9 cellular contexts compared by ENCODE assay signal in genomic region chr14:61321385-61322010, GRCh38. TPM values are rescaled to one million over a fixed set of nuclear protein-coding genes. Genes with fewer than 3 reads are reported as not detected.
DNase-seq lines count a peak whose midpoint lies in the region; ATAC-seq, FAIRE-seq and TF ChIP-seq lines count a peak whose summit lies in the region.
"Had no signal": no experiment of that assay in that cellular context is flagged by ENCODE, and none has a peak within 500 bp of the region (broad histone marks: within the 10 kb centered on the region; RNA-seq: fewer than 3 reads in every experiment).

Gene PRKCH, plus strand, starts transcription at chr14:61321579. Its CDS starts 523 bp downstream, at chr14:61322102.

- H3K4me3 ChIP-seq in SJSA1 (peak within 1 kb of the TSS; percentile 59), pancreas (peak within 1 kb of the TSS; percentile 33 to 91 (median 65)), thyroid gland (replicated peaks in 1 of 3) (peak within 1 kb of the TSS; percentile 65 to 73 (median 70))

- WGBS in pancreas, 2 donors: 0% methylated on average over 31 to 66 of the region's 66 CpGs
- 0 to 1% methylated on average over 26 to 29 of the region's 66 CpGs for WGBS in thyroid gland, 2 donors

- H3K27ac ChIP-seq in SJSA1: peak within 1 kb of the TSS; percentile 40
- H3K27ac ChIP-seq in pancreas: peak within 1 kb of the TSS; percentile 38 to 70 (median 60)
- peak within 1 kb of the TSS; percentile 84 to 87 (median 84) for H3K27ac ChIP-seq in thyroid gland

- ATAC-seq in pancreas: peak; percentile 83 to 87 (median 84)

- H3K9me3 ChIP-seq in SJSA1 (replicated peaks) (no peaks in the 10 kb centered on the region; the same call in 1 of the 2 replicates), pancreas (no peaks in the 10 kb centered on the region), thyroid gland (no peaks in the 10 kb centered on the region)

- peak; percentile 13 to 86 for TF ChIP-seq POLR2A in thyroid gland (IDR thresholded peaks at IDR 0.05)

- no peak for TF ChIP-seq CTCF in pancreas (IDR thresholded peaks at IDR 0.05)
- no peak for TF ChIP-seq CTCF in thyroid gland (IDR thresholded peaks at IDR 0.05)

- H3K4me1 ChIP-seq in SJSA1 (replicated peaks) (peaks cover 24% of the 10 kb centered on the region), pancreas (no peaks in the 10 kb centered on the region), thyroid gland (peaks cover 11 to 33% of the 10 kb centered on the region in 2 donors)

- peaks cover 14% of the 10 kb centered on the region; the same call in 1 of the 2 replicates for H3K27me3 ChIP-seq in SJSA1 (replicated peaks)
- no peaks in the 10 kb centered on the region for H3K27me3 ChIP-seq in pancreas
- no peaks in the 10 kb centered on the region for H3K27me3 ChIP-seq in thyroid gland

- DNase-seq in NK-92 treated with Interleukin-12 subunit alpha and Interleukin-12 subunit beta, amount 100 ng/mL, for 24 hours (lab: John Stamatoyannopoulos, UW): peak; percentile 80
- DNase-seq in NK-92 (lab: John Stamatoyannopoulos, UW; ENCODE audit: unreplicated experiment): no peak
- peak; percentile 43 for DNase-seq in HT1080 (ENCODE audit: low read depth)
- peak; percentile 38 to 72 for DNase-seq in SJSA1 (ENCODE audit: low read depth in 1 of 2, low spot score in 2 of 2)
- peak; percentile 86 for DNase-seq in activated naive CD4-positive, alpha-beta T cell treated with Interleukin-2 at 50 U/mL for 16 hours
- no peak for DNase-seq in glomerular endothelial cell (ENCODE audit: extremely low read depth, low read depth, low spot score)
- DNase-seq in pancreas: peak; percentile 81 to 93 (median 84)
- DNase-seq in thyroid gland: peak; percentile 85 to 87

- H3K36me3 ChIP-seq in SJSA1 (no peaks in the 10 kb centered on the region), pancreas (no peaks in the 10 kb centered on the region), thyroid gland (no peaks in the 10 kb centered on the region)

- intact Hi-C loops in pancreas (cut with DNase I): no loop called here
- intact Hi-C loops in thyroid gland (cut with DNase I): no loop called here

- FAIRE-seq in pancreas (lab: Jason Lieb, UNC): no peak
- FAIRE-seq: G401.6 had no signal

RNA-seq across cellular contexts. Expression of gene PRKCH, which starts in this region (rescaled TPM):
- 5.2 and 7.4 TPM in 2 replicates for total RNA-seq in HT1080 (2014; rRNA removed; shearing (Covaris generic))
- 3.0 and 4.3 TPM in 2 replicates for polyA plus RNA-seq in HT1080 (2015; cell fraction: cytosol; rRNA removed)
- polyA plus RNA-seq in HT1080 (2015; cell fraction: nucleus; rRNA removed): 3.7 and 5.8 TPM in 2 replicates
- 5.7 and 11.5 TPM in 2 replicates for total RNA-seq in SJSA1 (2014; rRNA removed; shearing (Covaris generic))
- 117 and 147 TPM in 2 replicates for total RNA-seq in glomerular endothelial cell
- 10 to 100 TPM in 3 of 6 donors, 1 to 10 TPM in 3; 5.2 to 16.9 (median 9.5) TPM for total RNA-seq in pancreas
- polyA plus RNA-seq in pancreas: 1 to 10 TPM; 3.6 to 9.2 TPM
- total RNA-seq in thyroid gland: 10 to 100 TPM; 34.0 to 68.7 (median 49.8) TPM

Comparison
In these comparisons a context has a peak if more than half of its experiments do, and no peak if none do; other contexts are left out.
1. DNase-seq: peak in NK-92 treated with Interleukin-12 subunit alpha and Interleukin-12 subunit beta, amount 100 ng/mL, for 24 hours (single experiment), HT1080 (single experiment), SJSA1 (2 of 2), activated naive CD4-positive, alpha-beta T cell treated with Interleukin-2 at 50 U/mL for 16 hours (single experiment), pancreas (6 of 6) and thyroid gland (2 of 2); none in NK-92 (single experiment) and glomerular endothelial cell (single experiment).
2. Peak in every context shown above with its lines, with median percentiles within 50 percentile points of each other: H3K27ac ChIP-seq and H3K4me3 ChIP-seq.